ENCODE assay signal across 8 cellular contexts in the genomic region with DNA sequence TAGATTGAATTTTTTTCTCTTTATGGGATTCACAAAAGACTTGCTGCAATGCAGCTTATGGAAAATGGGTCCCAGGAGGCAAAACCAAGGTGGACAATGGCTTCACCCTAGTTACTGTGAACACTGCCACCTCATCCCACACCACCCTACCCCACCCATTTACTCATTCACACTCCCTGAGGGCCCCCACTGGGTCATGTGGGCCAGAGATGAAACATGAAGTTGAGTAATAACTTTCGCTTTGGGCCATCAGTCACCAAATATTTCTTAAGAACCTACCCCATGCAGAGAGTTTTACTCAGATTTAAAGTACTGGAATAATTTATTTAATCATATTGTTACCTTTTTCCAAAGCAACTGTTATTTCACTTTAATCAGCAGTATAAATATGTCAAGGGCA.
DNase-seq lines count a peak whose midpoint lies in the region; ATAC-seq and TF ChIP-seq lines count a peak whose summit lies in the region.

No MANE protein-coding gene starts in this region.

- no peaks in the 10 kb centered on the region for H3F3A ChIP-seq in OCI-LY1 (ENCODE audit: insufficient read depth, low read length)

- H3K27ac ChIP-seq in OCI-LY1 (ENCODE audit: low read depth, low read length, poor library complexity, severe bottlenecking) (peak overlapping the region; percentile 87), Peyer's patch (no peak overlapping the region)

- TF ChIP-seq POLR2A in lower leg skin (IDR thresholded peaks at IDR 0.05) (no peak), Peyer's patch (IDR thresholded peaks at IDR 0.05) (no peak)

- H3K36me3 ChIP-seq in OCI-LY1 (ENCODE audit: insufficient read depth, low read length): no peaks in the 10 kb centered on the region
- no peaks in the 10 kb centered on the region for H3K36me3 ChIP-seq in Peyer's patch

- TF ChIP-seq CTCF in OCI-LY1 (IDR thresholded peaks at IDR 0.05; ENCODE audit: low read length) (no peak), lower leg skin (IDR thresholded peaks at IDR 0.05) (no peak), Peyer's patch (IDR thresholded peaks at IDR 0.05) (no peak)

- intact Hi-C loops in lower leg skin (cut with DNase I; ENCODE audit: low total_unique reads): no loop called here

- ATAC-seq in GM18868 (IDR thresholded peaks at IDR 0.05; ENCODE audit: unreplicated experiment) (peak; percentile 59), HG02610 (IDR thresholded peaks at IDR 0.05; ENCODE audit: unreplicated experiment) (peak; percentile 88)

- H3K4me3 ChIP-seq in OCI-LY1 (ENCODE audit: low read depth, low read length, poor library complexity, severe bottlenecking) (peak overlapping the region; percentile 21), lower leg skin (ENCODE audit: low read depth, poor library complexity, severe bottlenecking) (no peak overlapping the region), Peyer's patch (no peak overlapping the region)

- no peaks in the 10 kb centered on the region for H4K20me1 ChIP-seq in OCI-LY1 (ENCODE audit: insufficient read depth, low read length)

- WGBS in lower leg skin, 2 donors: 47 to 61% methylated on average over 1 of the region's 1 CpG

- H3K4me2 ChIP-seq in OCI-LY1 (ENCODE audit: low read length): peak overlapping the region; percentile 67

- DNase-seq in lower leg skin (ENCODE audit: low spot score in 2 of 2): peak; percentile 53 to 85
- no peak for DNase-seq in cortex of kidney (lab: John Stamatoyannopoulos, UW)
- no peak for DNase-seq in Peyer's patch
- no peak for DNase-seq in NCI-H524 treated with DMSO at 0.1 percent for 48 hours (lab: John Stamatoyannopoulos, UW)
- DNase-seq in ureter (ENCODE audit: low spot score): no peak

- no peaks in the 10 kb centered on the region for H3K79me2 ChIP-seq in OCI-LY1 (ENCODE audit: insufficient read depth, low read length)

- H3K9me3 ChIP-seq in OCI-LY1 (ENCODE audit: low read length): no peaks in the 10 kb centered on the region
- no peaks in the 10 kb centered on the region for H3K9me3 ChIP-seq in Peyer's patch

- peaks cover 52% of the 10 kb centered on the region for H3K4me1 ChIP-seq in OCI-LY1 (ENCODE audit: insufficient read depth, low read length, severe bottlenecking)
- H3K4me1 ChIP-seq in Peyer's patch: no peaks in the 10 kb centered on the region

- H3K9me2 ChIP-seq in OCI-LY1 (ENCODE audit: low read depth, low read length): no peaks in the 10 kb centered on the region

- H3K27me3 ChIP-seq in OCI-LY1 (ENCODE audit: insufficient read depth, low read length) (no peaks in the 10 kb centered on the region), Peyer's patch (no peaks in the 10 kb centered on the region)

- H3K9ac ChIP-seq in OCI-LY1 (ENCODE audit: low read length): peak overlapping the region; percentile 35

- H2AFZ ChIP-seq in OCI-LY1 (ENCODE audit: low read length): no peak overlapping the region

Comparison
In these comparisons a context has a peak if more than half of its experiments do, and no peak if none do; other contexts are left out.
1. DNase-seq: peak in lower leg skin (2 of 2); none in cortex of kidney (single experiment), Peyer's patch (0 of 3), NCI-H524 treated with DMSO at 0.1 percent for 48 hours (single experiment) and ureter (single experiment).